Comparison of ENCODE assay signal across 8 cellular contexts in the genomic region with DNA sequence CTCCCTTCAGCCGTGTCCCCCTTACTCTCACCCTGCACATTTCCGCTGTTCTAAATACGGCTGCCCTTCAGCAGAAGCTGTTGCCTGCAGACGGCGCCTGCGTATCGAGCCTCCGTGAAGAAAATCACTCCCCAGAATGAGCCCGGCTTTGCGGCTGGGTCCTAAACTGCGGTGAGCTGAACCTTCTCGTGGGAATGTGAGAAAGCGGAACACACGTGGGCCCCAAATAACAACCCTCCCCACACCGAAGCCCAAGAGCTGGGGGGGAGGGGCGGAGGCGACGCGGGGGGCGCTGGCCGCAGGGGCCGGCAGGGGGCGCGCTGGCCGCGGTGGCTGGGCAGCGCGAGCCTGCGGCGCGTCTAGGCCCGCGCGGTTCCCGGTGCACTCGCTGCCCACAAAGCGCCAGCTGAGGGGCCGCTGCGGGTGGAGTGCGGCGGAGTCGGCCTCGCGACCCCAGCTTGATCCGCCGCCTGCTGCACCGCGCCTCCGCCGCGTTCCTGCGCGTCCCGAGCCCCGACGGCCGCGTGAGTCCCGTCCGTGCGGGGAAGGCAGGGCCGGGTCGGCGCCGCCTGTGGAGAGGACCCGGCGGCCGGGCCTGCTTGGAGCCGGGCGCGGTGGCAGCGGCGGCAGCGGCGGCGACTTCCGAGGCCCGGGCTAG. TPM values are rescaled to one million over a fixed set of nuclear protein-coding genes. Genes with fewer than 3 reads are reported as not detected.
DNase-seq lines count a peak whose midpoint lies in the region; ATAC-seq and TF ChIP-seq lines count a peak whose summit lies in the region.

A gene with protein sequence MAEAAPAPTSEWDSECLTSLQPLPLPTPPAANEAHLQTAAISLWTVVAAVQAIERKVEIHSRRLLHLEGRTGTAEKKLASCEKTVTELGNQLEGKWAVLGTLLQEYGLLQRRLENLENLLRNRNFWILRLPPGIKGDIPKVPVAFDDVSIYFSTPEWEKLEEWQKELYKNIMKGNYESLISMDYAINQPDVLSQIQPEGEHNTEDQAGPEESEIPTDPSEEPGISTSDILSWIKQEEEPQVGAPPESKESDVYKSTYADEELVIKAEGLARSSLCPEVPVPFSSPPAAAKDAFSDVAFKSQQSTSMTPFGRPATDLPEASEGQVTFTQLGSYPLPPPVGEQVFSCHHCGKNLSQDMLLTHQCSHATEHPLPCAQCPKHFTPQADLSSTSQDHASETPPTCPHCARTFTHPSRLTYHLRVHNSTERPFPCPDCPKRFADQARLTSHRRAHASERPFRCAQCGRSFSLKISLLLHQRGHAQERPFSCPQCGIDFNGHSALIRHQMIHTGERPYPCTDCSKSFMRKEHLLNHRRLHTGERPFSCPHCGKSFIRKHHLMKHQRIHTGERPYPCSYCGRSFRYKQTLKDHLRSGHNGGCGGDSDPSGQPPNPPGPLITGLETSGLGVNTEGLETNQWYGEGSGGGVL (plus strand): TSS at position 382 of the 658 bp plus-strand sequence. CDS start 290 bp downstream, outside the sequence.

- H3K9ac ChIP-seq in IMR-90 (ENCODE audit: low read depth, low read length) = peak within 1 kb of the TSS; percentile 92
- peak within 1 kb of the TSS; percentile 95 for H3K9ac ChIP-seq in fibroblast of lung (ENCODE audit: insufficient read depth, low read length)

- H3K27me3 ChIP-seq in IMR-90 (ENCODE audit: control insufficient read depth, insufficient read depth, low read length) (no peaks in the 10 kb centered on the region), fibroblast of lung (ENCODE audit: control insufficient read depth, insufficient read depth, low read length) (no peaks in the 10 kb centered on the region)

- H3K79me1 ChIP-seq in IMR-90 (ENCODE audit: low read depth in 1 of 2, low read length in 2 of 2) = peaks cover 5 to 31% of the 10 kb centered on the region in 2 experiments; a peak in 3 of 4 replicates

- H3K36me3 ChIP-seq in IMR-90 (ENCODE audit: control insufficient read depth, insufficient read depth, low read length) (no peaks in the 10 kb centered on the region), fibroblast of lung (ENCODE audit: control insufficient read depth, insufficient read depth, low read length) (peaks cover 2% of the 10 kb centered on the region)

- dilution Hi-C loops in IMR-90 (cut with HindIII; ENCODE audit: low sequenced_read_pairs, unreplicated experiment) = no loop called here

- peak within 1 kb of the TSS; percentile 36 for H3K18ac ChIP-seq in IMR-90 (ENCODE audit: low read depth, low read length)

- WGBS in IMR-90 (ENCODE audit: extremely low coverage in 2 of 2, insufficient read length in 1 of 2), 2 experiments = 0% methylated on average over 31 of the region's 78 CpGs; no CpG with 5 or more reads in 1 of the 2 experiments

- peak within 1 kb of the TSS; percentile 89 for H3K4ac ChIP-seq in IMR-90 (ENCODE audit: low read depth, low read length)

- ATAC-seq in GM21528 (IDR thresholded peaks at IDR 0.05; ENCODE audit: low FRiP score, unreplicated experiment) = peak; percentile 75
- peak; percentile 91 for ATAC-seq in IMR-90 (ENCODE audit: low read depth)
- peak; percentile 81 to 94 (median 84) for ATAC-seq in natural killer cell

- peaks cover 12% of the 10 kb centered on the region for H3K9me1 ChIP-seq in IMR-90 (ENCODE audit: insufficient read depth, low read length)

- peak within 1 kb of the TSS; percentile 89 for H2BK120ac ChIP-seq in IMR-90 (ENCODE audit: low read depth, low read length)

- H3K4me3 ChIP-seq in IMR-90 (ENCODE audit: insufficient read depth, low read depth, low read length) = peak within 1 kb of the TSS; percentile 67
- peak within 1 kb of the TSS; percentile 74 to 93 (median 87) for H3K4me3 ChIP-seq in fibroblast of lung (replicated peaks in 1 of 4; ENCODE audit: control extremely low read depth in 1 of 4, insufficient read depth in 1 of 4, low read depth in 3 of 4, low read length in 4 of 4)

- peak within 1 kb of the TSS; percentile 84 to 89 for H3K27ac Mint-ChIP-seq in natural killer cell
- H3K27ac Mint-ChIP-seq in stimulated activated naive CD8-positive, alpha-beta T cell treated with anti-CD3 and anti-CD28 coated beads, Interleukin-15, Interleukin-2, amounts not matched to agents 100 ng/mL and 50 ng/mL, for 24 hours = peak within 1 kb of the TSS; percentile 95

- no peak; the same call in 1 of the 2 replicates for TF ChIP-seq RAD21 in IMR-90 (IDR thresholded peaks at IDR 0.05; ENCODE audit: low read length)

- TF ChIP-seq POLR2A in IMR-90 (IDR thresholded peaks at IDR 0.05; ENCODE audit: low read depth, low read length) = peak; percentile 65

- H3K4me3 Mint-ChIP-seq in natural killer cell = peak within 1 kb of the TSS; percentile 86
- H3K4me3 Mint-ChIP-seq in stimulated activated naive CD8-positive, alpha-beta T cell treated with anti-CD3 and anti-CD28 coated beads, Interleukin-15, Interleukin-2, amounts not matched to agents 100 ng/mL and 50 ng/mL, for 24 hours = peak within 1 kb of the TSS; percentile 92

- POLR2A ChIA-PET in IMR-90 (lab: Charles Lee; ENCODE audit: unreplicated experiment) = interaction anchor here (0.5 to 0.6 kb wide), 2 partner anchors 20 to 132 kb away, joined by 3 to 6 read pairs; no protein-coding TSS in a partner anchor

- in situ Hi-C loops in IMR-90 (cut with MboI; ENCODE audit: low sequenced_read_pairs) = no loop called here

- peak within 1 kb of the TSS; percentile 97 to 99 for H4K8ac ChIP-seq in IMR-90 (ENCODE audit: low read depth in 2 of 2, low read length in 2 of 2)

- peak; percentile 60 for DNase-seq in DMS79 treated with DMSO at 0.1 percent for 48 hours (lab: John Stamatoyannopoulos, UW)
- DNase-seq in IMR-90 = peak; percentile 77
- DNase-seq in RPMI7951 (ENCODE audit: low read depth) = peak; percentile 82
- DNase-seq in activated T-helper 1 cell treated with anti-CD3 and anti-CD28 coated beads, Interleukin-2, amount 50 U/mL, for 16 hours (ENCODE audit: low read depth in 1 of 2, low spot score in 1 of 2) = peak; percentile 66 to 71
- peak; percentile 77 to 81 for DNase-seq in fibroblast of lung (ENCODE audit: low read depth in 2 of 2)
- DNase-seq in natural killer cell = peak; percentile 83

- H2BK15ac ChIP-seq in IMR-90 (ENCODE audit: low read depth, low read length) = peak within 1 kb of the TSS; percentile 95; the same call in 1 of the 3 replicates

- H2AFZ ChIP-seq in IMR-90 (replicated peaks; ENCODE audit: low read length, poor library complexity) = peak within 1 kb of the TSS; percentile 98
- H2AFZ ChIP-seq in fibroblast of lung (ENCODE audit: low read length) = peak within 1 kb of the TSS; percentile 93

- H3K79me2 ChIP-seq in fibroblast of lung (ENCODE audit: control insufficient read depth, insufficient read depth, low read length) = peaks cover 43% of the 10 kb centered on the region

- H3K14ac ChIP-seq in IMR-90 (replicated peaks; ENCODE audit: low read depth, low read length) = peak within 1 kb of the TSS; percentile 89

- CTCF ChIA-PET in IMR-90 (lab: Yijun Ruan, JAX) = interaction anchor here (0.5 to 1.9 kb wide), 9 partner anchors 11 to 390 kb away, joined by 3 to 5 read pairs (median 4); a partner anchor contains a TSS

- H2AK5ac ChIP-seq in IMR-90 (ENCODE audit: low read depth, low read length) = peak within 1 kb of the TSS; percentile 76; the same call in 1 of the 2 replicates

- no peaks in the 10 kb centered on the region for H3K36me3 Mint-ChIP-seq in natural killer cell
- H3K36me3 Mint-ChIP-seq in stimulated activated naive CD8-positive, alpha-beta T cell treated with anti-CD3 and anti-CD28 coated beads, Interleukin-15, Interleukin-2, amounts not matched to agents 100 ng/mL and 50 ng/mL, for 24 hours (ENCODE audit: low read depth) = peaks cover 15% of the 10 kb centered on the region

- H4K5ac ChIP-seq in IMR-90 (ENCODE audit: low read depth, low read length) = peak within 1 kb of the TSS; percentile 62

- H4K20me1 ChIP-seq in IMR-90 (ENCODE audit: insufficient read depth, low read length) = peaks cover 15% of the 10 kb centered on the region
- no peaks in the 10 kb centered on the region for H4K20me1 ChIP-seq in fibroblast of lung (ENCODE audit: control insufficient read depth, extremely low read depth, insufficient read depth, low read length)

- H3K56ac ChIP-seq in IMR-90 (ENCODE audit: extremely low read depth, insufficient read depth, low read length) = peak within 1 kb of the TSS; percentile 82

- peak within 1 kb of the TSS; percentile 92 for H2BK5ac ChIP-seq in IMR-90 (ENCODE audit: low read depth, low read length, poor library complexity, severe bottlenecking)

- TF ChIP-seq CTCF in IMR-90 (conservative IDR thresholded peaks at IDR 0.05; ENCODE audit: low read depth, low read length) = peak; percentile 81
- peak in 1 of 2 donors; percentile 34 for TF ChIP-seq CTCF in fibroblast of lung (conservative IDR thresholded peaks at IDR 0.05 in 1 of 2, IDR thresholded peaks at IDR 0.05 in 1 of 2; ENCODE audit: low read depth in 1 of 2, low read length in 2 of 2)
- peak; percentile 69 for TF ChIP-seq CTCF in natural killer cell (IDR thresholded peaks at IDR 0.05)

- intact Hi-C loops in IMR-90 (cut with micrococcal nuclease) = loop anchor here (1.0 kb wide), 1 partner anchor 21 kb away; a partner anchor contains a TSS
- intact Hi-C loops in natural killer cell (cut with micrococcal nuclease) = loop anchor here (1.0 to 5.0 kb wide), 5 partner anchors 21 to 276 kb away; a partner anchor contains a TSS

- peak within 1 kb of the TSS; percentile 92 for H2AK9ac ChIP-seq in IMR-90 (replicated peaks; ENCODE audit: low read depth, low read length, poor library complexity)

- H3K9me3 Mint-ChIP-seq in natural killer cell = no peaks in the 10 kb centered on the region
- no peaks in the 10 kb centered on the region for H3K9me3 Mint-ChIP-seq in stimulated activated naive CD8-positive, alpha-beta T cell treated with anti-CD3 and anti-CD28 coated beads, Interleukin-15, Interleukin-2, amounts not matched to agents 100 ng/mL and 50 ng/mL, for 24 hours

- H3K23ac ChIP-seq in IMR-90 (ENCODE audit: low read depth, low read length) = peak within 1 kb of the TSS; percentile 87

- H4K91ac ChIP-seq in IMR-90 (ENCODE audit: insufficient read depth, low read depth, low read length) = peak within 1 kb of the TSS; percentile 86

- H3K4me2 ChIP-seq in IMR-90 (ENCODE audit: low read depth, low read length) = peak within 1 kb of the TSS; percentile 83
- H3K4me2 ChIP-seq in fibroblast of lung (ENCODE audit: extremely low read depth, insufficient read depth, low read length) = peak within 1 kb of the TSS; percentile 99

- peak within 1 kb of the TSS; percentile 75; the same call in 1 of the 2 replicates for H2BK20ac ChIP-seq in IMR-90 (ENCODE audit: low read depth, low read length)

- H3K27me3 Mint-ChIP-seq in natural killer cell (ENCODE audit: low read depth in 2 of 2) = no peaks in the 10 kb centered on the region
- no peaks in the 10 kb centered on the region for H3K27me3 Mint-ChIP-seq in stimulated activated naive CD8-positive, alpha-beta T cell treated with anti-CD3 and anti-CD28 coated beads, Interleukin-15, Interleukin-2, amounts not matched to agents 100 ng/mL and 50 ng/mL, for 24 hours

- H3K27ac ChIP-seq in IMR-90 (ENCODE audit: insufficient read depth, low read length) = peak within 1 kb of the TSS; percentile 97
- H3K27ac ChIP-seq in fibroblast of lung (ENCODE audit: insufficient read depth, low read length) = peak within 1 kb of the TSS; percentile 90

- H3K4me1 Mint-ChIP-seq in natural killer cell = peaks cover 18 to 25% of the 10 kb centered on the region in 2 donors
- peaks cover 40% of the 10 kb centered on the region for H3K4me1 Mint-ChIP-seq in stimulated activated naive CD8-positive, alpha-beta T cell treated with anti-CD3 and anti-CD28 coated beads, Interleukin-15, Interleukin-2, amounts not matched to agents 100 ng/mL and 50 ng/mL, for 24 hours (ENCODE audit: low read depth)

- H3K4me1 ChIP-seq in IMR-90 (ENCODE audit: control insufficient read depth, insufficient read depth, low read length) = 0 out of 2 replicates have a peak, but pooled peaks cover 2% of the 10 kb centered on the region
- no peaks in the 10 kb centered on the region for H3K4me1 ChIP-seq in fibroblast of lung (ENCODE audit: control insufficient read depth, extremely low read depth, insufficient read depth, low read length)

- H3K9me3 ChIP-seq in IMR-90 (ENCODE audit: control insufficient read depth, insufficient read depth, low read length) (no peaks in the 10 kb centered on the region), fibroblast of lung (ENCODE audit: control insufficient read depth, insufficient read depth, low read depth, low read length) (no peaks in the 10 kb centered on the region)

- no TSS peak for BruUV-seq in IMR-90 (replicated peaks; lab: Mats Ljungman, UMichigan)

RNA-seq across cellular contexts. Expression of the gene that starts here (rescaled TPM):
- total RNA-seq in IMR-90 (2012; rRNA removed) (7.9 and 9.2 TPM in 2 replicates), fibroblast of lung (5.9 and 7.3 TPM in 2 replicates), natural killer cell (10 to 100 TPM; 14.8 to 18.5 (median 18.5) TPM)
- polyA plus RNA-seq in IMR-90 (2012; rRNA removed) (5.7 and 6.2 TPM in 2 replicates), fibroblast of lung (6.7 TPM in 2 replicates)
- 2.6 and 4.4 TPM in 2 replicates for polyA plus RNA-seq in IMR-90 (2012; cell fraction: cytosol; rRNA removed)
- 5.3 and 10.5 TPM in 2 replicates for polyA plus RNA-seq in IMR-90 (2012; cell fraction: nucleus; rRNA removed; ENCODE audit: low replicate concordance)
- total RNA-seq in RPMI7951 (2014; rRNA removed; shearing (Covaris generic)) = 11.1 and 14.2 TPM in 2 replicates
- polyA plus RNA-seq in fibroblast of lung (2012) = 6.0 and 6.2 TPM in 2 replicates
- 34.3 and 43.6 TPM in 2 replicates for polyA minus RNA-seq in fibroblast of lung (ENCODE audit: low replicate concordance)

Comparison
In these comparisons a context has a peak if more than half of its experiments do, and no peak if none do; other contexts are left out.
1. Peak in every context shown above with its lines: DNase-seq, ATAC-seq, H3K4me3 ChIP-seq and H3K27ac ChIP-seq.